9 cellular contexts compared by ENCODE assay signal in genomic region chr12:77133566-77133965, GRCh38.
DNase-seq lines count a peak whose midpoint lies in the region; ATAC-seq, FAIRE-seq and TF ChIP-seq lines count a peak whose summit lies in the region.
"Had no signal": no experiment of that assay in that cellular context is flagged by ENCODE, and none has a peak within 500 bp of the region (broad histone marks: within the 10 kb centered on the region; RNA-seq: fewer than 3 reads in every experiment).

No MANE protein-coding gene starts in this region.

- 14% methylated on average over 3 of the region's 3 CpGs for WGBS in hepatocyte (ENCODE audit: low lambda C conversion rate, missing lambda C conversion rate)

- no peak overlapping the region for H2AFZ ChIP-seq in hepatocyte

- no peaks in the 10 kb centered on the region for H3K36me3 ChIP-seq in HEK293 (ENCODE audit: control insufficient read depth in 2 of 2, insufficient read depth in 1 of 2, low read length in 2 of 2)
- H3K36me3 ChIP-seq in hepatocyte (replicated peaks; ENCODE audit: insufficient read depth, low read depth), result no peaks in the 10 kb centered on the region
- H3K36me3 ChIP-seq in CD4-positive, alpha-beta memory T cell (ENCODE audit: insufficient read depth, low read length), result no peaks in the 10 kb centered on the region

- intact Hi-C loops in CD4-positive, alpha-beta memory T cell (cut with micrococcal nuclease), result no loop called here

- no peak for TF ChIP-seq CTCF in HEK293 (tag by site-specific recombination; IDR thresholded peaks at IDR 0.05)
- no peak for TF ChIP-seq CTCF in hepatocyte (IDR thresholded peaks at IDR 0.05; ENCODE audit: poor library complexity)
- no peak for TF ChIP-seq CTCF in D721Med (IDR thresholded peaks at IDR 0.05; ENCODE audit: insufficient read depth, missing control alignments)

- H3K27me3 ChIP-seq in hepatocyte, result no peaks in the 10 kb centered on the region
- H3K27me3 ChIP-seq in CD4-positive, alpha-beta memory T cell (ENCODE audit: insufficient read depth, low read length), result no peaks in the 10 kb centered on the region

- no peak overlapping the region for H3K27ac ChIP-seq in HEK293 (ENCODE audit: extremely low read depth, low read depth, low read length)
- no peak overlapping the region for H3K27ac ChIP-seq in hepatocyte
- H3K27ac ChIP-seq in CD4-positive, alpha-beta memory T cell (ENCODE audit: low read depth, low read length), result no peak overlapping the region
- H3K27ac ChIP-seq: skin epidermis had no signal

- POLR2A ChIA-PET in HEK293 (lab: Yijun Ruan, JAX), result no interaction called here
- POLR2A ChIA-PET in CD4-positive, alpha-beta memory T cell (lab: Charles Lee; ENCODE audit: partially characterized antibody), result no interaction called here

- no peaks in the 10 kb centered on the region for H3K4me1 Mint-ChIP-seq in CD4-positive, alpha-beta memory T cell

- H3K4me3 ChIP-seq in HEK293 (ENCODE audit: low read depth, low read length) (no peak overlapping the region), hepatocyte (no peak overlapping the region)
- no peak overlapping the region for H3K4me3 ChIP-seq in CD4-positive, alpha-beta memory T cell (ENCODE audit: low read length in 2 of 2)
- H3K4me3 ChIP-seq: skin epidermis had no signal

- no peaks in the 10 kb centered on the region for H4K20me1 ChIP-seq in hepatocyte (ENCODE audit: insufficient read depth, poor library complexity, severe bottlenecking)

- no peak for FAIRE-seq in D721Med (lab: Jason Lieb, UNC)

- CTCF ChIA-PET in HEK293 (lab: Yijun Ruan, JAX), result no interaction called here
- CTCF ChIA-PET in CD4-positive, alpha-beta memory T cell (lab: Charles Lee; ENCODE audit: partially characterized antibody), result no interaction called here

- H3K27ac Mint-ChIP-seq in CD4-positive, alpha-beta memory T cell, result no peak overlapping the region

- ATAC-seq in SK-N-SH treated with all-trans-retinoic acid at 6 μM for 48 hours (peak; percentile 80), GM19023 (IDR thresholded peaks at IDR 0.05; ENCODE audit: unreplicated experiment) (no peak), GM21447 (IDR thresholded peaks at IDR 0.05; ENCODE audit: unreplicated experiment) (no peak)

- H3K9me3 ChIP-seq in HEK293 (ENCODE audit: control insufficient read depth, insufficient read depth, low read depth, low read length), result no peaks in the 10 kb centered on the region
- no peaks in the 10 kb centered on the region for H3K9me3 ChIP-seq in hepatocyte (ENCODE audit: low read depth)
- H3K9me3 ChIP-seq in CD4-positive, alpha-beta memory T cell (ENCODE audit: control insufficient read depth in 1 of 2, low read length in 2 of 2), result no peaks in the 10 kb centered on the region

- H3K4me2 ChIP-seq in hepatocyte, result no peak overlapping the region

- H3K27me3 Mint-ChIP-seq in CD4-positive, alpha-beta memory T cell, result no peaks in the 10 kb centered on the region

- no peaks in the 10 kb centered on the region for H3K36me3 Mint-ChIP-seq in CD4-positive, alpha-beta memory T cell

- H3K4me1 ChIP-seq in HEK293 (ENCODE audit: control insufficient read depth, insufficient read depth, low read length) (peaks cover 18% of the 10 kb centered on the region), hepatocyte (ENCODE audit: insufficient read depth) (no peaks in the 10 kb centered on the region)
- H3K4me1 ChIP-seq in CD4-positive, alpha-beta memory T cell (ENCODE audit: insufficient read depth, low read length), result no peaks in the 10 kb centered on the region

- no peaks in the 10 kb centered on the region for H3K9me2 ChIP-seq in hepatocyte (replicated peaks; ENCODE audit: insufficient read depth)

- DNase-seq in DMS53 treated with DMSO at 0.1 percent for 48 hours (lab: John Stamatoyannopoulos, UW; ENCODE audit: unreplicated experiment) (peak; percentile 8), hepatocyte (ENCODE audit: low spot score) (peak; percentile 76), D721Med (ENCODE audit: insufficient read length, low spot score) (no peak)
- DNase-seq in CD4-positive, alpha-beta memory T cell, result no peak

- no peaks in the 10 kb centered on the region for H3K79me2 ChIP-seq in hepatocyte

- H3K9me3 Mint-ChIP-seq in CD4-positive, alpha-beta memory T cell, result peaks cover 0 to 3% (median 0%) of the 10 kb centered on the region in 8 donors

- no peak overlapping the region for H3K4me3 Mint-ChIP-seq in CD4-positive, alpha-beta memory T cell

TF ChIP-seq in HEK293, 187 proteins besides CTCF, POLR2A, EP300 and RAD21:
- TF ChIP-seq REST (tag by site-specific recombination; IDR thresholded peaks at IDR 0.05) (peak; percentile 97), ZNF501 (tag by site-specific recombination; IDR thresholded peaks at IDR 0.05) (no peak), ZNF433 (tag by site-specific recombination; IDR thresholded peaks at IDR 0.05; ENCODE audit: low read depth) (no peak)

TF ChIP-seq in SK-N-SH treated with all-trans-retinoic acid at 6 μM for 48 hours, 23 proteins besides CTCF, POLR2A, EP300 and RAD21 (continues in another document):
- TF ChIP-seq OSR1 (CRISPR knock-in tag; IDR thresholded peaks at IDR 0.05) (no peak), SNAI2 (CRISPR knock-in tag; IDR thresholded peaks at IDR 0.05) (peak; percentile 72; the same call in 1 of the 2 replicates), TOX (CRISPR knock-in tag; IDR thresholded peaks at IDR 0.05; ENCODE audit: borderline replicate concordance) (no peak), CSDC2 (CRISPR knock-in tag; IDR thresholded peaks at IDR 0.05) (peak; percentile 85), PPARA (CRISPR knock-in tag; IDR thresholded peaks at IDR 0.05; ENCODE audit: borderline replicate concordance) (no peak), ESRRG (CRISPR knock-in tag; IDR thresholded peaks at IDR 0.05) (no peak), ZFP3 (CRISPR knock-in tag; IDR thresholded peaks at IDR 0.05) (peak; percentile 59; the same call in 1 of the 2 replicates), TSHZ2 (CRISPR knock-in tag; IDR thresholded peaks at IDR 0.05) (no peak), PATZ1 (CRISPR knock-in tag; IDR thresholded peaks at IDR 0.05; ENCODE audit: borderline replicate concordance) (no peak), CREB5 (CRISPR knock-in tag; IDR thresholded peaks at IDR 0.05; ENCODE audit: low read depth) (no peak), ARNTL (CRISPR knock-in tag; IDR thresholded peaks at IDR 0.05; ENCODE audit: borderline replicate concordance, low read depth) (no peak)

Comparison
In these comparisons a context has a peak if more than half of its experiments do, and no peak if none do; other contexts are left out.
1. DNase-seq: peak in DMS53 treated with DMSO at 0.1 percent for 48 hours (single experiment) and hepatocyte (single experiment); none in D721Med (single experiment) and CD4-positive, alpha-beta memory T cell (0 of 5).